Comparison of ENCODE assay signal across 33 cellular contexts in genomic region chr19:2180881-2181617, GRCh38. TPM values are rescaled to one million over a fixed set of nuclear protein-coding genes. Genes with fewer than 3 reads are reported as not detected.
A peak's percentile ranks its signal among the peaks of the same experiment; 100 is the strongest.
DNase-seq lines count a peak whose midpoint lies in the region; ATAC-seq and TF ChIP-seq lines count a peak whose summit lies in the region.
"Had no signal": no experiment of that assay in that cellular context is flagged by ENCODE, and none has a peak within 500 bp of the region (broad histone marks: within the 10 kb centered on the region; RNA-seq: fewer than 3 reads in every experiment).

No MANE protein-coding gene starts in this region.

- H3K27ac Mint-ChIP-seq in brain (peak overlapping the region in 4 of 5 experiments; percentile 15 to 83 (median 51)), mesothelial cell of epicardium (peak overlapping the region; percentile 47)
- H3K27ac Mint-ChIP-seq: activated T-cell treated with anti-CD3 and anti-CD28 coated beads, Interleukin-2, amount 50 U/mL, for 24 hours; GM23338; naive thymus-derived CD4-positive, alpha-beta T cell; T-helper 2 cell treated with Interferon-gamma antibody and Interleukin-4, amounts not matched to agents 5 μg/mL and 100 μg/mL, for 36 hours had no signal

- H3K9me3 Mint-ChIP-seq in brain: no peaks in the 10 kb centered on the region
- no peaks in the 10 kb centered on the region for H3K9me3 Mint-ChIP-seq in mesothelial cell of epicardium
- H3K9me3 Mint-ChIP-seq: activated T-cell treated with anti-CD3 and anti-CD28 coated beads, Interleukin-2, amount 50 U/mL, for 24 hours; GM23338; T-helper 2 cell treated with Interferon-gamma antibody and Interleukin-4, amounts not matched to agents 5 μg/mL and 100 μg/mL, for 36 hours had no signal

- CTCF ChIA-PET in HEK293 (lab: Yijun Ruan, JAX): interaction anchor here (0.6 to 1.3 kb wide), 3 partner anchors 25 to 422 kb away, joined by 3 to 4 read pairs (median 3); no protein-coding TSS in a partner anchor
- CTCF ChIA-PET in PC-9 (lab: Charles Lee): no interaction called here

- H3K27me3 Mint-ChIP-seq in brain (no peaks in the 10 kb centered on the region), mesothelial cell of epicardium (ENCODE audit: low read depth) (no peaks in the 10 kb centered on the region)
- H3K27me3 Mint-ChIP-seq: activated T-cell treated with anti-CD3 and anti-CD28 coated beads, Interleukin-2, amount 50 U/mL, for 24 hours; naive thymus-derived CD4-positive, alpha-beta T cell had no signal

- H3K36me3 Mint-ChIP-seq in brain (peaks cover 25% of the 10 kb centered on the region), mesothelial cell of epicardium (peaks cover 9% of the 10 kb centered on the region)

- H3K27me3 ChIP-seq in sigmoid colon (no peaks in the 10 kb centered on the region), body of pancreas (no peaks in the 10 kb centered on the region), PC-9 (ENCODE audit: insufficient read depth, low read depth) (no peaks in the 10 kb centered on the region)
- H3K27me3 ChIP-seq: brain microvascular endothelial cell, ovary, testis, vagina had no signal

- no peaks in the 10 kb centered on the region for H3K9me3 ChIP-seq in HEK293 (ENCODE audit: control insufficient read depth, insufficient read depth, low read depth, low read length)
- no peaks in the 10 kb centered on the region for H3K9me3 ChIP-seq in sigmoid colon
- H3K9me3 ChIP-seq in body of pancreas: no peaks in the 10 kb centered on the region
- no peaks in the 10 kb centered on the region for H3K9me3 ChIP-seq in PC-9 (ENCODE audit: insufficient read depth, low read depth)
- H3K9me3 ChIP-seq: ovary, testis, vagina had no signal

- BruUV-seq in PC-9 (replicated peaks; lab: Mats Ljungman, UMichigan): no TSS peak

- H3K79me2 ChIP-seq in PC-9 (ENCODE audit: low read depth): peaks cover 31% of the 10 kb centered on the region

- H3K4me1 ChIP-seq in HEK293 (ENCODE audit: control insufficient read depth, insufficient read depth, low read length) (no peaks in the 10 kb centered on the region), sigmoid colon (peaks cover 0 to 56% (median 44%) of the 10 kb centered on the region in 4 donors), body of pancreas (peaks cover 8% of the 10 kb centered on the region), PC-9 (replicated peaks; ENCODE audit: insufficient read depth) (no peaks in the 10 kb centered on the region)

- H3K36me3 ChIP-seq in HEK293 (ENCODE audit: control insufficient read depth in 2 of 2, insufficient read depth in 1 of 2, low read length in 2 of 2) (peaks cover 3 to 24% of the 10 kb centered on the region in 2 experiments; a peak in 2 of 3 replicates), sigmoid colon (peaks cover 0 to 4% (median 0%) of the 10 kb centered on the region in 4 donors), body of pancreas (replicated peaks in 1 of 2; ENCODE audit: insufficient read depth in 1 of 2, low read depth in 2 of 2) (no peaks in the 10 kb centered on the region), PC-9 (ENCODE audit: low read depth) (no peaks in the 10 kb centered on the region)
- H3K36me3 ChIP-seq: ovary had no signal

- DNase-seq in mesothelial cell of epicardium (ENCODE audit: low spot score in 2 of 2, unreplicated experiment in 2 of 2) (no peak), sigmoid colon (peak; percentile 75), body of pancreas (no peak), DMS53 treated with DMSO at 0.1 percent for 48 hours (lab: John Stamatoyannopoulos, UW; ENCODE audit: unreplicated experiment) (no peak), PC-9 (no peak), mesenteric fat pad (ENCODE audit: low spot score) (no peak)
- DNase-seq: activated CD4-positive, alpha-beta T cell treated with anti-CD3 and anti-CD28 coated beads for 48 hours; activated gamma-delta T cell; activated T-cell treated with anti-CD3 and anti-CD28 coated beads, Interleukin-2, amount 50 U/mL, for 24 hours; brain microvascular endothelial cell; effector CD8-positive, alpha-beta T cell; left cardiac atrium; mammary epithelial cell; naive thymus-derived CD4-positive, alpha-beta T cell; NCI-H1048; NCI-H187; NCI-H2171; NCI-H510A; ovary; PC-3; right cardiac atrium; Right ventricle myocardium superior; stimulated activated CD4-positive, alpha-beta T cell treated with anti-CD3 and anti-CD28 coated beads, Interleukin-12 subunit alpha, Interleukin-12 subunit beta, amount 100 ng/mL, for 4 hours; stimulated activated CD4-positive, alpha-beta T cell treated with anti-CD3 and anti-CD28 coated beads, Interleukin-4, amount 100 ng/mL, for 1 hour; testis had no signal

- WGBS in sigmoid colon, 2 donors: 90 to 93% methylated on average over 22 of the region's 22 CpGs
- WGBS in body of pancreas, 2 donors: 84 to 85% methylated on average over 10 to 22 of the region's 22 CpGs

- TF ChIP-seq EP300 in sigmoid colon (IDR thresholded peaks at IDR 0.05): no peak

- H3K4me2 ChIP-seq in PC-9: no peak overlapping the region
- H3K4me2 ChIP-seq: GM23338 had no signal

- H3K4me1 Mint-ChIP-seq in brain (peaks cover 25% of the 10 kb centered on the region), mesothelial cell of epicardium (peaks cover 15% of the 10 kb centered on the region)
- H3K4me1 Mint-ChIP-seq: GM23338 had no signal

- H3F3A ChIP-seq in PC-9 (ENCODE audit: insufficient read depth, low read depth): no peaks in the 10 kb centered on the region

- TF ChIP-seq CTCF in HEK293 (tag by site-specific recombination; IDR thresholded peaks at IDR 0.05) (no peak), brain (conservative IDR thresholded peaks at IDR 0.05) (no peak), mesothelial cell of epicardium (IDR thresholded peaks at IDR 0.05; ENCODE audit: unreplicated experiment) (no peak), sigmoid colon (IDR thresholded peaks at IDR 0.05) (no peak), body of pancreas (IDR thresholded peaks at IDR 0.05) (no peak), PC-9 (conservative IDR thresholded peaks at IDR 0.05) (no peak)

- POLR2A ChIA-PET in HEK293 (lab: Yijun Ruan, JAX): no interaction called here
- POLR2A ChIA-PET in PC-9 (lab: Charles Lee; ENCODE audit: unreplicated experiment): no interaction called here

- peaks cover 9% of the 10 kb centered on the region; the same call in 1 of the 2 replicates for H4K20me1 ChIP-seq in PC-9 (ENCODE audit: insufficient read depth)

- intact Hi-C loops in sigmoid colon (cut with DNase I) (no loop called here), body of pancreas (cut with DNase I) (no loop called here), PC-9 (cut with micrococcal nuclease; ENCODE audit: unreplicated experiment) (no loop called here)

- no peak for ATAC-seq in body of pancreas
- ATAC-seq: GM12878; GM23338; left cardiac atrium; naive thymus-derived CD4-positive, alpha-beta T cell; PC-3; right cardiac atrium had no signal

- H3K4me3 ChIP-seq in HEK293 (ENCODE audit: low read depth, low read length): no peak overlapping the region
- H3K4me3 ChIP-seq in sigmoid colon: no peak overlapping the region
- H3K4me3 ChIP-seq in body of pancreas: no peak overlapping the region
- no peak overlapping the region for H3K4me3 ChIP-seq in PC-9
- H3K4me3 ChIP-seq: GM12878, GM23338, ovary, testis, vagina had no signal

- H3K4me3 Mint-ChIP-seq in brain (no peak overlapping the region), mesothelial cell of epicardium (no peak overlapping the region)
- H3K4me3 Mint-ChIP-seq: activated T-cell treated with anti-CD3 and anti-CD28 coated beads, Interleukin-2, amount 50 U/mL, for 24 hours; GM23338; naive thymus-derived CD4-positive, alpha-beta T cell; T-helper 2 cell treated with Interferon-gamma antibody and Interleukin-4, amounts not matched to agents 5 μg/mL and 100 μg/mL, for 36 hours had no signal

- no peak overlapping the region for H3K27ac ChIP-seq in HEK293 (ENCODE audit: extremely low read depth, low read depth, low read length)
- H3K27ac ChIP-seq in sigmoid colon: peak overlapping the region in 3 of 4 donors; percentile 62 to 73 (median 71)
- no peak overlapping the region for H3K27ac ChIP-seq in body of pancreas
- H3K27ac ChIP-seq in PC-9: no peak overlapping the region
- H3K27ac ChIP-seq: brain microvascular endothelial cell, C4-2B, ovary, testis, vagina, VCaP had no signal

- no peaks in the 10 kb centered on the region for H3K9me2 ChIP-seq in PC-9 (ENCODE audit: insufficient read depth)

- no peak for TF ChIP-seq POLR2A in sigmoid colon (IDR thresholded peaks at IDR 0.05)
- TF ChIP-seq POLR2A in body of pancreas (IDR thresholded peaks at IDR 0.05): no peak

- H2AFZ ChIP-seq in PC-9: no peak overlapping the region
- H2AFZ ChIP-seq: GM23338 had no signal

TF ChIP-seq in HEK293, 187 proteins besides CTCF, POLR2A, EP300 and RAD21:
- TF ChIP-seq GLIS2 (tag by site-specific recombination; IDR thresholded peaks at IDR 0.05): peak; percentile 15; the same call in 1 of the 2 replicates
- no peak for TF ChIP-seq ZNF324 (tag by site-specific recombination; IDR thresholded peaks at IDR 0.05)
TF ChIP-seq in HEK293: peak in this region for 1.

RNA-seq across cellular contexts. Expression of gene DOT1L, which starts 17.3 kb away (rescaled TPM):
- polyA plus RNA-seq in brain (ENCODE audit: insufficient read depth, low read depth, low replicate concordance) (23.7 TPM), sigmoid colon (10 to 100 TPM in 2 of 3 donors, 1 to 10 TPM in 1; 6.9 to 26.0 (median 12.6) TPM)
- total RNA-seq in mesothelial cell of epicardium (54.1 to 59.1 TPM (median 58.2 TPM) in 3 replicates), sigmoid colon (1 to 10 TPM; 4.6 to 8.0 (median 6.3) TPM), body of pancreas (10 to 100 TPM; 10.1 to 44.5 TPM), PC-9 (2021) (16.0 and 23.9 TPM in 2 replicates), mesenteric fat pad (34.0 TPM)

RNA-seq across cellular contexts. Expression of gene AP3D1, which starts 29.7 kb away (rescaled TPM):
- polyA plus RNA-seq in brain (ENCODE audit: insufficient read depth, low read depth, low replicate concordance) (150 TPM), sigmoid colon (100 to 1,000 TPM in 1 of 3 donors, 10 to 100 TPM in 2; 47.4 to 127 (median 72.6) TPM)
- total RNA-seq in mesothelial cell of epicardium (107 to 116 TPM (median 115 TPM) in 3 replicates), sigmoid colon (10 to 100 TPM; 43.1 to 83.1 (median 51.2) TPM), body of pancreas (100 to 1,000 TPM in 1 of 2 donors, 10 to 100 TPM in 1; 77.0 to 124 TPM), PC-9 (2021) (75.5 and 87.2 TPM in 2 replicates), mesenteric fat pad (127 TPM)

RNA-seq across cellular contexts. Expression of gene PLEKHJ1, which starts 55.1 kb away (rescaled TPM):
- 124 TPM for polyA plus RNA-seq in brain (ENCODE audit: insufficient read depth, low read depth, low replicate concordance)
- total RNA-seq in mesothelial cell of epicardium: 73.4 to 75.6 TPM (median 73.8 TPM) in 3 replicates
- 10 to 100 TPM; 40.7 to 57.3 (median 42.8) TPM for total RNA-seq in sigmoid colon
- 100 to 1,000 TPM; 228 to 255 (median 247) TPM for polyA plus RNA-seq in sigmoid colon
- total RNA-seq in body of pancreas: 10 to 100 TPM; 47.5 to 89.0 TPM
- 38.6 and 45.9 TPM in 2 replicates for total RNA-seq in PC-9 (2021)
- total RNA-seq in mesenteric fat pad: 46.4 TPM

RNA-seq across cellular contexts. Expression of gene SF3A2, which starts 55.6 kb away (rescaled TPM):
- polyA plus RNA-seq in brain (ENCODE audit: insufficient read depth, low read depth, low replicate concordance) (300 TPM), sigmoid colon (10 to 100 TPM; 16.9 to 61.3 (median 26.4) TPM)
- total RNA-seq in mesothelial cell of epicardium (142 to 156 TPM (median 146 TPM) in 3 replicates), sigmoid colon (10 to 100 TPM; 17.5 to 59.8 (median 24.4) TPM), body of pancreas (10 to 100 TPM; 15.5 to 30.1 TPM), PC-9 (2021) (73.5 and 83.0 TPM in 2 replicates), mesenteric fat pad (46.2 TPM)

Comparison
In these comparisons a context has a peak if more than half of its experiments do, and no peak if none do; other contexts are left out.
1. H3K27ac ChIP-seq: peak in sigmoid colon (3 of 4); none in HEK293 (single experiment), body of pancreas (0 of 4) and PC-9 (single experiment).